In genomic region chr22:19578180-19579004, GRCh38 we compare ENCODE assay signal across 19 cellular contexts. TPM values are rescaled to one million over a fixed set of nuclear protein-coding genes. Genes with fewer than 3 reads are reported as not detected.
DNase-seq lines count a peak whose midpoint lies in the region; ATAC-seq, FAIRE-seq and TF ChIP-seq lines count a peak whose summit lies in the region.
"Had no signal": no experiment of that assay in that cellular context is flagged by ENCODE, and none has a peak within 500 bp of the region (broad histone marks: within the 10 kb centered on the region; RNA-seq: fewer than 3 reads in every experiment).

No MANE protein-coding gene starts in this region.

- H3K9me3 ChIP-seq in K562 (replicated peaks; ENCODE audit: control insufficient read depth, insufficient read depth, low read depth, low read length) (no peaks in the 10 kb centered on the region), subcutaneous abdominal adipose tissue (ENCODE audit: control insufficient read depth in 5 of 5, low read length in 5 of 5) (no peaks in the 10 kb centered on the region)
- H3K9me3 ChIP-seq: breast epithelium had no signal

- no peak overlapping the region for H3K4me2 ChIP-seq in K562 (ENCODE audit: insufficient read depth, low read length)

- H3K36me3 Mint-ChIP-seq in activated naive CD4-positive, alpha-beta T cell treated with anti-CD3 and anti-CD28 coated beads, Interleukin-2, amount 50 U/mL, for 24 hours = no peaks in the 10 kb centered on the region
- H3K36me3 Mint-ChIP-seq: T-cell had no signal

- in situ Hi-C loops in K562 (cut with MboI) (no loop called here), GM13977 (cut with MboI; ENCODE audit: low pct_unique_long_range_greater_than_20kb, low sequenced_read_pairs, unreplicated experiment) (no loop called here)

- peak; percentile 40 for FAIRE-seq in K562 (lab: Jason Lieb, UNC)
- FAIRE-seq: GM12878 had no signal

- peaks cover 76 to 84% of the 10 kb centered on the region in 2 experiments for H3K27me3 ChIP-seq in K562 (ENCODE audit: control insufficient read depth in 2 of 2, insufficient read depth in 2 of 2, low read length in 2 of 2)
- H3K27me3 ChIP-seq in subcutaneous abdominal adipose tissue (ENCODE audit: control insufficient read depth in 5 of 5, insufficient read depth in 4 of 5, low read length in 5 of 5) = peaks cover 5 to 17% (median 6%) of the 10 kb centered on the region in 5 donors

- H3K9ac ChIP-seq in K562 (ENCODE audit: insufficient read depth in 1 of 2, low read depth in 2 of 2, low read length in 2 of 2) = peak overlapping the region in 1 of 2 experiments; percentile 31; a peak in 2 of 4 replicates
- H3K9ac ChIP-seq in subcutaneous abdominal adipose tissue (ENCODE audit: low read length in 5 of 5) = no peak overlapping the region

- H3K9me3 Mint-ChIP-seq in activated naive CD4-positive, alpha-beta T cell treated with anti-CD3 and anti-CD28 coated beads, Interleukin-2, amount 50 U/mL, for 24 hours = no peaks in the 10 kb centered on the region
- H3K9me3 Mint-ChIP-seq: T-cell had no signal

- no peak overlapping the region for H3K4me3 ChIP-seq in K562
- no peak overlapping the region for H3K4me3 ChIP-seq in subcutaneous abdominal adipose tissue (ENCODE audit: low read depth in 1 of 5, low read length in 5 of 5)
- H3K4me3 ChIP-seq: breast epithelium, GM12878, skin epidermis had no signal

- H2AFZ ChIP-seq in K562 (ENCODE audit: low read depth, low read length) = no peak overlapping the region

- BruUV-seq in K562 (replicated peaks; lab: Mats Ljungman, UMichigan) = no TSS peak

- no peak for DNase-seq in activated naive CD4-positive, alpha-beta T cell treated with Interleukin-2 at 50 U/mL for 16 hours
- DNase-seq in OCI-M1 (lab: John Stamatoyannopoulos, UW) (peak; percentile 63), K562 (ENCODE audit: extremely low read depth in 1 of 4, low spot score in 3 of 4) (peak; percentile 58 to 83 (median 74)), GM13977 (ENCODE audit: low spot score) (no peak), NCI-H146 treated with DMSO at 0.1 percent for 48 hours (lab: John Stamatoyannopoulos, UW; ENCODE audit: unreplicated experiment) (no peak), GDM1 (lab: John Stamatoyannopoulos, UW) (no peak)
- DNase-seq: activated effector memory CD4-positive, alpha-beta T cell treated with anti-CD3 and anti-CD28 coated beads, Interleukin-2, amount 50 U/mL, for 16 hours; COR-L47; NCI-H2081; NCI-H748 treated with DMSO at 0.1 percent for 48 hours; stimulated activated naive CD4-positive, alpha-beta T cell treated with Interleukin-2 at 50 U/mL for 16 hours; T-cell had no signal

- WGBS in K562 (ENCODE audit: insufficient coverage, low coverage, missing lambda C conversion rate) = 14% methylated on average over 11 of the region's 11 CpGs

- peak; percentile 52 for ATAC-seq in K562
- ATAC-seq: T-cell had no signal

- TF ChIP-seq CTCF in K562 (IDR thresholded peaks at IDR 0.05 in 2 of 3, conservative IDR thresholded peaks at IDR 0.05 in 1 of 3; ENCODE audit: insufficient read depth in 2 of 3, low read depth in 1 of 3, low read length in 3 of 3) (no peak), GM13977 (IDR thresholded peaks at IDR 0.05; ENCODE audit: extremely low read depth, insufficient read depth, missing control alignments) (no peak)

- H3K27ac Mint-ChIP-seq in activated naive CD4-positive, alpha-beta T cell treated with anti-CD3 and anti-CD28 coated beads, Interleukin-2, amount 50 U/mL, for 24 hours = peak overlapping the region; percentile 55

- peaks cover 43% of the 10 kb centered on the region for H3K4me1 Mint-ChIP-seq in activated naive CD4-positive, alpha-beta T cell treated with anti-CD3 and anti-CD28 coated beads, Interleukin-2, amount 50 U/mL, for 24 hours

- H3K4me3 Mint-ChIP-seq in activated naive CD4-positive, alpha-beta T cell treated with anti-CD3 and anti-CD28 coated beads, Interleukin-2, amount 50 U/mL, for 24 hours = no peak overlapping the region

- 0 out of 2 replicates have a peak, but pooled peaks have one; percentile 64 for TF ChIP-seq EP300 in K562 (IDR thresholded peaks at IDR 0.05; ENCODE audit: low read length)

- no peak for TF ChIP-seq POLR2A in K562 (conservative IDR thresholded peaks at IDR 0.05)

- intact Hi-C loops in K562 (cut with micrococcal nuclease) = no loop called here

- H3K79me2 ChIP-seq in K562 (ENCODE audit: control insufficient read depth, insufficient read depth, low read length) = no peaks in the 10 kb centered on the region

- H3K27ac ChIP-seq in K562 (ENCODE audit: extremely low read depth, low read depth, low read length) (no peak overlapping the region), subcutaneous abdominal adipose tissue (ENCODE audit: low read depth, low read length) (peak overlapping the region; percentile 83)

- no peak for TF ChIP-seq RAD21 in K562 (CRISPR knock-in tag; conservative IDR thresholded peaks at IDR 0.05 in 1 of 2, IDR thresholded peaks at IDR 0.05 in 1 of 2)

- H3K36me3 ChIP-seq in K562 (ENCODE audit: control insufficient read depth, insufficient read depth, low read length) (no peaks in the 10 kb centered on the region), subcutaneous abdominal adipose tissue (ENCODE audit: control insufficient read depth in 5 of 5, insufficient read depth in 5 of 5, low read length in 5 of 5) (no peaks in the 10 kb centered on the region)
- H3K36me3 ChIP-seq: breast epithelium had no signal

- no peaks in the 10 kb centered on the region for H3K27me3 Mint-ChIP-seq in activated naive CD4-positive, alpha-beta T cell treated with anti-CD3 and anti-CD28 coated beads, Interleukin-2, amount 50 U/mL, for 24 hours
- H3K27me3 Mint-ChIP-seq: T-cell had no signal

- POLR2A ChIA-PET in K562 (lab: Yijun Ruan, JAX) = interaction anchor here (0.5 to 2.0 kb wide), 7 partner anchors 13 to 54 kb away, joined by 3 to 7 read pairs (median 3); no protein-coding TSS in a partner anchor

- H3K9me1 ChIP-seq in K562 (ENCODE audit: control insufficient read depth, insufficient read depth, low read length) = peaks cover 3% of the 10 kb centered on the region

- peaks cover 6% of the 10 kb centered on the region for H4K20me1 ChIP-seq in K562 (replicated peaks; ENCODE audit: control insufficient read depth, insufficient read depth, low read length)

- H3K4me1 ChIP-seq in K562 (replicated peaks in 1 of 2; ENCODE audit: control insufficient read depth in 2 of 2, insufficient read depth in 2 of 2, low read length in 2 of 2) (peaks cover 23 to 26% of the 10 kb centered on the region in 2 experiments), subcutaneous abdominal adipose tissue (ENCODE audit: control insufficient read depth in 5 of 5, insufficient read depth in 5 of 5, low read length in 5 of 5) (peaks cover 0 to 42% (median 0%) of the 10 kb centered on the region in 5 donors)
- H3K4me1 ChIP-seq: breast epithelium had no signal

- CTCF ChIA-PET in K562 (lab: Yijun Ruan, JAX; ENCODE audit: low intra/inter-chr PET ratio) = no interaction called here

TF ChIP-seq in K562, 482 proteins besides CTCF, POLR2A, EP300 and RAD21 (continues in another document):
- 0 out of 2 replicates have a peak, but pooled peaks have one; percentile 29 for TF ChIP-seq ZFPM2 (CRISPR knock-in tag; IDR thresholded peaks at IDR 0.05)
- no peak for TF ChIP-seq CCAR2 (IDR thresholded peaks at IDR 0.05; ENCODE audit: low read depth, low read length)
- TF ChIP-seq ZKSCAN1 (IDR thresholded peaks at IDR 0.05; ENCODE audit: low read depth, low read length) = peak; percentile 93
- peak in 1 of 2 experiments; percentile 45; a peak in 2 of 4 replicates for TF ChIP-seq MAZ (CRISPR knock-in tag; conservative IDR thresholded peaks at IDR 0.05 in 1 of 2, IDR thresholded peaks at IDR 0.05 in 1 of 2)
- peak; percentile 27 for TF ChIP-seq ATF7 (IDR thresholded peaks at IDR 0.05)
- TF ChIP-seq ARNT (IDR thresholded peaks at IDR 0.05) = 0 out of 4 replicates have a peak, but pooled peaks of 1 of the 2 experiments have one; percentile 58
- no peak for TF ChIP-seq SMAD2 (IDR thresholded peaks at IDR 0.05; ENCODE audit: low read depth, low read length)
- TF ChIP-seq ZBTB9 (CRISPR knock-in tag; IDR thresholded peaks at IDR 0.05) = 0 out of 2 replicates have a peak, but pooled peaks have one; percentile 40
- peak; percentile 95 for TF ChIP-seq MECOM (CRISPR knock-in tag; IDR thresholded peaks at IDR 0.05)
- TF ChIP-seq ADNP (tag; IDR thresholded peaks at IDR 0.05) = 0 out of 2 replicates have a peak, but pooled peaks have one; percentile 57
- 0 out of 4 replicates have a peak, but pooled peaks of 1 of the 2 experiments have one; percentile 28 for TF ChIP-seq NRF1 (conservative IDR thresholded peaks at IDR 0.05 in 1 of 2, IDR thresholded peaks at IDR 0.05 in 1 of 2)
- peak; percentile 79 for TF ChIP-seq DPF2 (IDR thresholded peaks at IDR 0.05)
- 0 out of 2 replicates have a peak, but pooled peaks have one; percentile 43 for TF ChIP-seq PTBP1 (IDR thresholded peaks at IDR 0.05; ENCODE audit: low read depth, low read length)

RNA-seq across cellular contexts. Expression of gene CLDN5, which starts 54.2 kb away (rescaled TPM):
- not detected in 2 replicates for total RNA-seq in K562 (2011; cell fraction: chromatin; rRNA removed; ENCODE audit: low replicate concordance)
- total RNA-seq in K562 (2011; cell fraction: nucleolus; rRNA removed) = not detected in 2 replicates
- not detected in 2 replicates for total RNA-seq in K562 (2011; cell fraction: nucleoplasm; rRNA removed)
- total RNA-seq in K562 (2014; rRNA removed) (not detected in 2 replicates), K562 (2014; rRNA removed; fragmentation: Illumina TruSeq; extraction: Trizol) (not detected in 2 replicates), K562 (2015; rRNA removed; fragmentation: Illumina TruSeq; extraction: Trizol) (not detected in 2 replicates), K562 (2021) (0.16 and 0.20 TPM in 2 replicates)
- polyA plus RNA-seq in K562 (2011; rRNA removed) (not detected in 2 replicates), K562 (2014; fragmentation: Illumina TruSeq; extraction: Trizol) (not detected in 2 replicates), K562 (2014; fragmentation: Nextera tagmentation; extraction: Ambion mirVana) (not detected), K562 (2014; rRNA removed) (not detected in 2 replicates)
- not detected in 2 replicates for polyA plus RNA-seq in K562 (2011; cell fraction: cytosol; rRNA removed)
- not detected in 2 replicates for polyA plus RNA-seq in K562 (2011; cell fraction: nucleus; rRNA removed)
- polyA plus RNA-seq in K562 (2012) = 0.08 and 0.18 TPM in 2 replicates
- polyA minus RNA-seq in K562 (2011; rRNA and poly(A)+ RNA removed) = not detected in 2 replicates
- polyA minus RNA-seq in K562 (2011; cell fraction: cytosol; rRNA and poly(A)+ RNA removed) = not detected in 2 replicates
- polyA minus RNA-seq in K562 (2011; cell fraction: nucleus; rRNA and poly(A)+ RNA removed) = not detected in 2 replicates
- total RNA-seq: H4, MCF 10A had no signal
- polyA plus RNA-seq: GM12878 had no signal

Comparison
In these comparisons a context has a peak if more than half of its experiments do, and no peak if none do; other contexts are left out.
1. DNase-seq: peak in OCI-M1 (single experiment) and K562 (4 of 4); none in activated naive CD4-positive, alpha-beta T cell treated with Interleukin-2 at 50 U/mL for 16 hours (single experiment), GM13977 (single experiment), NCI-H146 treated with DMSO at 0.1 percent for 48 hours (single experiment) and GDM1 (single experiment).